In genomic region chr11:134332189-134332631, GRCh38 we compare ENCODE assay signal across 8 cellular contexts. TPM values are rescaled to one million over a fixed set of nuclear protein-coding genes. Genes with fewer than 3 reads are reported as not detected.
A peak's percentile ranks its signal among the peaks of the same experiment; 100 is the strongest.
DNase-seq lines count a peak whose midpoint lies in the region; ATAC-seq, FAIRE-seq and TF ChIP-seq lines count a peak whose summit lies in the region.

No MANE protein-coding gene starts in this region.

- H3K4me1 ChIP-seq in GM12878 (ENCODE audit: control insufficient read depth, insufficient read depth, low read length): no peaks in the 10 kb centered on the region; the same call in 1 of the 2 replicates

- SMC1A ChIA-PET in GM12878 (lab: Charles Lee; ENCODE audit: uncharacterized antibody, unreplicated experiment): no interaction called here

- no peak for DNase-seq in activated CD8-positive, alpha-beta memory T cell treated with anti-CD3 and anti-CD28 coated beads, Interleukin-2, amount 10 ng/mL, durations not matched to agents 7 days and 5 days
- no peak for DNase-seq in activated CD8-positive, alpha-beta memory T cell treated with anti-CD3 and anti-CD28 coated beads, Interleukin-2, amount 50 U/mL, for 48 hours
- DNase-seq in KBM-7 (peak; percentile 18), GM12878 (ENCODE audit: low read depth, low spot score) (no peak), left lobe of liver (ENCODE audit: low spot score) (no peak), urothelium cell line (ENCODE audit: low spot score) (no peak), NK-92 (lab: John Stamatoyannopoulos, UW; ENCODE audit: unreplicated experiment) (no peak)
- DNase-seq in stimulated activated naive B cell treated with anti-CD40 and anti-IgM and Interleukin-4, amounts not matched to agents 10 μg/mL and 1 μg/mL and 100 μg/mL, for 72 hours: no peak

- peak overlapping the region; percentile 35; the same call in 1 of the 2 replicates for H3K4me2 ChIP-seq in GM12878 (ENCODE audit: control insufficient read depth, insufficient read depth)

- peaks cover 0 to 3% of the 10 kb centered on the region in 2 experiments; a peak in 3 of 4 replicates for H3K27me3 ChIP-seq in GM12878 (replicated peaks in 1 of 2; ENCODE audit: control insufficient read depth in 2 of 2, insufficient read depth in 2 of 2, low read length in 1 of 2)

- RAD21 ChIA-PET in GM12878 (lab: Charles Lee; ENCODE audit: unreplicated experiment): no interaction called here

- no peak for TF ChIP-seq CTCF in GM12878 (IDR thresholded peaks at IDR 0.05 in 2 of 3, conservative IDR thresholded peaks at IDR 0.05 in 1 of 3; ENCODE audit: control insufficient read depth in 2 of 3, extremely low read depth in 1 of 3, insufficient read depth in 1 of 3, low read depth in 3 of 3, low read length in 3 of 3)

- no peaks in the 10 kb centered on the region for H3K9me3 Mint-ChIP-seq in activated CD8-positive, alpha-beta memory T cell treated with anti-CD3 and anti-CD28 coated beads, Interleukin-2, amount 10 ng/mL, durations not matched to agents 7 days and 5 days (ENCODE audit: low read depth)
- H3K9me3 Mint-ChIP-seq in stimulated activated naive B cell treated with anti-CD40 and anti-IgM and Interleukin-4, amounts not matched to agents 10 μg/mL and 1 μg/mL and 100 μg/mL, for 72 hours: no peaks in the 10 kb centered on the region

- POLR2A ChIA-PET in GM12878 (lab: Charles Lee): no interaction called here

- TF ChIP-seq RAD21 in GM12878 (IDR thresholded peaks at IDR 0.05; ENCODE audit: insufficient read depth, low read depth, low read length): 0 out of 2 replicates have a peak, but pooled peaks have one; percentile 21

- WGBS in GM12878 (ENCODE audit: insufficient coverage, insufficient replicate concordance, low lambda C conversion rate, missing lambda C conversion rate): 48% methylated on average over 6 of the region's 40 CpGs

- CTCF ChIA-PET in activated CD8-positive, alpha-beta memory T cell treated with anti-CD3 and anti-CD28 coated beads, Interleukin-2, amount 10 ng/mL, durations not matched to agents 7 days and 5 days (lab: Charles Lee): interaction anchor here (0.7 to 0.9 kb wide), 2 partner anchors 56 to 70 kb away, joined by 3 to 4 read pairs; partner anchors contain the start of gene GLB1L3
- CTCF ChIA-PET in GM12878 (lab: Yijun Ruan, JAX): no interaction called here

- in situ Hi-C loops in KBM-7 (cut with MboI; ENCODE audit: low pct_unique_long_range_greater_than_20kb, low sequenced_read_pairs): no loop called here
- in situ Hi-C loops in GM12878 (cut with MboI): no loop called here

- no peaks in the 10 kb centered on the region; the same call in 1 of the 2 replicates for H4K20me1 ChIP-seq in GM12878 (ENCODE audit: control insufficient read depth, insufficient read depth)

- no peak overlapping the region for H3K4me3 ChIP-seq in GM12878

- H3K36me3 Mint-ChIP-seq in activated CD8-positive, alpha-beta memory T cell treated with anti-CD3 and anti-CD28 coated beads, Interleukin-2, amount 10 ng/mL, durations not matched to agents 7 days and 5 days: no peaks in the 10 kb centered on the region
- H3K36me3 Mint-ChIP-seq in stimulated activated naive B cell treated with anti-CD40 and anti-IgM and Interleukin-4, amounts not matched to agents 10 μg/mL and 1 μg/mL and 100 μg/mL, for 72 hours: no peaks in the 10 kb centered on the region

- peaks cover 37% of the 10 kb centered on the region for H3K27me3 Mint-ChIP-seq in activated CD8-positive, alpha-beta memory T cell treated with anti-CD3 and anti-CD28 coated beads, Interleukin-2, amount 10 ng/mL, durations not matched to agents 7 days and 5 days
- H3K27me3 Mint-ChIP-seq in stimulated activated naive B cell treated with anti-CD40 and anti-IgM and Interleukin-4, amounts not matched to agents 10 μg/mL and 1 μg/mL and 100 μg/mL, for 72 hours: peaks cover 41 to 56% of the 10 kb centered on the region in 2 donors

- TF ChIP-seq EP300 in GM12878 (IDR thresholded peaks at IDR 0.05; ENCODE audit: borderline replicate concordance in 1 of 2, control insufficient read depth in 1 of 2, low read depth in 2 of 2, low read length in 2 of 2): no peak

- no peak overlapping the region for H3K9ac ChIP-seq in GM12878 (ENCODE audit: control insufficient read depth, insufficient read depth, low read length)

- H3K36me3 ChIP-seq in GM12878 (ENCODE audit: control insufficient read depth in 2 of 2, insufficient read depth in 2 of 2, low read length in 1 of 2): no peaks in the 10 kb centered on the region

- intact Hi-C loops in GM12878 (cut with micrococcal nuclease; ENCODE audit: unreplicated experiment): no loop called here

- H3K4me1 Mint-ChIP-seq in activated CD8-positive, alpha-beta memory T cell treated with anti-CD3 and anti-CD28 coated beads, Interleukin-2, amount 10 ng/mL, durations not matched to agents 7 days and 5 days: peaks cover 7% of the 10 kb centered on the region
- H3K4me1 Mint-ChIP-seq in stimulated activated naive B cell treated with anti-CD40 and anti-IgM and Interleukin-4, amounts not matched to agents 10 μg/mL and 1 μg/mL and 100 μg/mL, for 72 hours: peaks cover 7 to 8% of the 10 kb centered on the region in 2 donors

- FAIRE-seq in GM12878 (lab: Jason Lieb, UNC): no peak
- FAIRE-seq in urothelium cell line (lab: Jason Lieb, UNC): no peak

- H3K27ac ChIP-seq in GM12878 (ENCODE audit: control insufficient read depth, insufficient read depth): no peak overlapping the region

- H3K27ac Mint-ChIP-seq in activated CD8-positive, alpha-beta memory T cell treated with anti-CD3 and anti-CD28 coated beads, Interleukin-2, amount 10 ng/mL, durations not matched to agents 7 days and 5 days: no peak overlapping the region
- peak overlapping the region; percentile 82 for H3K27ac Mint-ChIP-seq in stimulated activated naive B cell treated with anti-CD40 and anti-IgM and Interleukin-4, amounts not matched to agents 10 μg/mL and 1 μg/mL and 100 μg/mL, for 72 hours

- peak overlapping the region; percentile 55 for H3K4me3 Mint-ChIP-seq in activated CD8-positive, alpha-beta memory T cell treated with anti-CD3 and anti-CD28 coated beads, Interleukin-2, amount 10 ng/mL, durations not matched to agents 7 days and 5 days
- H3K4me3 Mint-ChIP-seq in stimulated activated naive B cell treated with anti-CD40 and anti-IgM and Interleukin-4, amounts not matched to agents 10 μg/mL and 1 μg/mL and 100 μg/mL, for 72 hours: peak overlapping the region; percentile 72 to 78

- no peaks in the 10 kb centered on the region for H3K9me3 ChIP-seq in GM12878 (replicated peaks; ENCODE audit: control insufficient read depth, insufficient read depth, low read length)

- BruUV-seq in GM12878 (replicated peaks; lab: Mats Ljungman, UMichigan): no TSS peak

- peak overlapping the region; percentile 59 for H2AFZ ChIP-seq in GM12878 (ENCODE audit: control insufficient read depth, low read depth, low read length)

- TF ChIP-seq POLR2A in GM12878 (IDR thresholded peaks at IDR 0.05; ENCODE audit: low read depth, low read length): no peak

- ATAC-seq in activated CD8-positive, alpha-beta memory T cell treated with anti-CD3 and anti-CD28 coated beads, Interleukin-2, amount 10 ng/mL, durations not matched to agents 7 days and 5 days: peak; percentile 53
- ATAC-seq in GM12878 (no peak), left lobe of liver (peak; percentile 9)
- ATAC-seq in stimulated activated naive B cell treated with anti-CD40 and anti-IgM and Interleukin-4, amounts not matched to agents 10 μg/mL and 1 μg/mL and 100 μg/mL, for 72 hours (replicated peaks): peak; percentile 46 to 51

- no peaks in the 10 kb centered on the region for H3K79me2 ChIP-seq in GM12878 (ENCODE audit: control insufficient read depth, insufficient read depth, low read length)

TF ChIP-seq in GM12878, 131 proteins besides CTCF, POLR2A, EP300 and RAD21 (continues in another document):
- TF ChIP-seq SIN3A (IDR thresholded peaks at IDR 0.05; ENCODE audit: low read depth, low read length): no peak

RNA-seq across cellular contexts. Expression of gene GLB1L2, which starts 0.4 kb away (rescaled TPM):
- total RNA-seq in activated CD8-positive, alpha-beta memory T cell treated with anti-CD3 and anti-CD28 coated beads, Interleukin-2, amount 10 ng/mL, durations not matched to agents 7 days and 5 days: 1 to 10 TPM; 1.3 to 2.0 TPM
- total RNA-seq in GM12878 (2013; cell fraction: nucleolus; rRNA removed): not detected in 2 replicates
- total RNA-seq in GM12878 (2014; rRNA removed): 0.68 and 0.98 TPM in 2 replicates
- 0.37 and 0.40 TPM in 2 replicates for total RNA-seq in GM12878 (2014; rRNA removed; fragmentation: Illumina TruSeq; extraction: Trizol)
- 0.37 and 0.85 TPM in 2 replicates for total RNA-seq in GM12878 (2021)
- polyA plus RNA-seq in GM12878 (2011; ENCODE audit: low read depth): 0.47 TPM
- 0.03 and 0.04 TPM in 2 replicates for polyA plus RNA-seq in GM12878 (2011; rRNA removed)
- 0.01 and 0.05 TPM in 2 replicates for polyA plus RNA-seq in GM12878 (2011; cell fraction: cytosol; rRNA removed)
- 0.07 TPM in 1 of 2 replicates, not detected in the other for polyA plus RNA-seq in GM12878 (2011; cell fraction: nucleus; rRNA removed)
- 0.62 and 0.85 TPM in 2 replicates for polyA plus RNA-seq in GM12878 (2012)
- 0.60 and 0.66 TPM in 2 replicates for polyA plus RNA-seq in GM12878 (2014; fragmentation: Illumina TruSeq; extraction: Trizol)
- under 1 TPM; 0.06 to 0.11 TPM for polyA plus RNA-seq in GM12878 (2014; fragmentation: Nextera tagmentation; extraction: Ambion mirVana)
- 0.67 and 0.73 TPM in 2 replicates for polyA plus RNA-seq in GM12878 (2014; rRNA removed)
- under 1 TPM; 0.26 to 0.58 TPM for polyA plus RNA-seq in GM12878 (2016; fragmentation: Nextera tagmentation; extraction: Ambion mirVana)
- polyA minus RNA-seq in GM12878 (2011; rRNA and poly(A)+ RNA removed): not detected in 2 replicates
- 0.53 TPM in 1 of 2 replicates, not detected in the other for polyA minus RNA-seq in GM12878 (2011; cell fraction: cytosol; rRNA and poly(A)+ RNA removed)
- polyA minus RNA-seq in GM12878 (2011; cell fraction: nucleus; rRNA and poly(A)+ RNA removed): not detected in 2 replicates
- 0.48 TPM for total RNA-seq in left lobe of liver

RNA-seq across cellular contexts. Expression of gene GLB1L3, which starts 56.0 kb away (rescaled TPM):
- total RNA-seq in activated CD8-positive, alpha-beta memory T cell treated with anti-CD3 and anti-CD28 coated beads, Interleukin-2, amount 10 ng/mL, durations not matched to agents 7 days and 5 days: 1 to 10 TPM; 4.1 to 6.1 TPM
- total RNA-seq in GM12878 (2013; cell fraction: nucleolus; rRNA removed): 0.12 and 0.17 TPM in 2 replicates
- 0.90 and 1.3 TPM in 2 replicates for total RNA-seq in GM12878 (2014; rRNA removed)
- 0.94 and 1.1 TPM in 2 replicates for total RNA-seq in GM12878 (2014; rRNA removed; fragmentation: Illumina TruSeq; extraction: Trizol)
- total RNA-seq in GM12878 (2021): 1.3 and 1.9 TPM in 2 replicates
- 0.47 TPM for polyA plus RNA-seq in GM12878 (2011; ENCODE audit: low read depth)
- not detected in 2 replicates for polyA plus RNA-seq in GM12878 (2011; rRNA removed)
- not detected in 2 replicates for polyA plus RNA-seq in GM12878 (2011; cell fraction: cytosol; rRNA removed)
- polyA plus RNA-seq in GM12878 (2011; cell fraction: nucleus; rRNA removed): not detected in 2 replicates
- polyA plus RNA-seq in GM12878 (2012): 0.21 and 0.35 TPM in 2 replicates
- 0.90 and 1.9 TPM in 2 replicates for polyA plus RNA-seq in GM12878 (2014; fragmentation: Illumina TruSeq; extraction: Trizol)
- polyA plus RNA-seq in GM12878 (2014; fragmentation: Nextera tagmentation; extraction: Ambion mirVana): under 1 TPM; 0.53 to 0.63 TPM
- 1.9 and 2.0 TPM in 2 replicates for polyA plus RNA-seq in GM12878 (2014; rRNA removed)
- 1 to 10 TPM; 2.5 to 2.9 TPM for polyA plus RNA-seq in GM12878 (2016; fragmentation: Nextera tagmentation; extraction: Ambion mirVana)
- polyA minus RNA-seq in GM12878 (2011; rRNA and poly(A)+ RNA removed): not detected in 2 replicates
- polyA minus RNA-seq in GM12878 (2011; cell fraction: cytosol; rRNA and poly(A)+ RNA removed): not detected in 2 replicates
- not detected in 2 replicates for polyA minus RNA-seq in GM12878 (2011; cell fraction: nucleus; rRNA and poly(A)+ RNA removed)
- total RNA-seq in left lobe of liver: 0.10 TPM
